In the genomic region with DNA sequence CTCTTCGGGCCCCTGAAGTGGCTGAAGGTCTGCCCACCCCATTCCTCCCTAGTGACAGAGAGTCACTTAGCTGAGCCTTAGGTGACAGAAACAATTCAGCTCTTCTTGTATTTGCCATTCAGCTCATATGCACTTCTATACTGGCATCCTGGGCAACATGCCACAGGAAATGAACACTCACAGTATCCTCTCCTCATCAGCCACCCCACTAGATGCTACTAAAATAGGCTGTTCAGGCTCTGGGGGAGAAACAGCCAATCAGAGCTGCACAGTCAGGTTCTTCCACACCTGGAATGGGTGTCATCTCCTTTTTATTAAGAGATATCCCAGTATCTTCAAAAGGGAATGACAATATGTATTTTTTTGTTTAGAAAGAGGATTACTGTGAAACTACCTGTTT, we compare ENCODE assay signal across 3 cellular contexts.
TF ChIP-seq lines count a peak whose summit lies in the region.

No MANE protein-coding gene starts in this region.

TF ChIP-seq in SK-N-SH, 30 proteins besides CTCF, POLR2A, EP300 and RAD21 (continues in another document):
- TF ChIP-seq TCF12 (IDR thresholded peaks at IDR 0.05) (no peak), FOSL2 (IDR thresholded peaks at IDR 0.05; ENCODE audit: borderline replicate concordance, low read depth) (no peak), MXI1 (IDR thresholded peaks at IDR 0.05; ENCODE audit: low read depth, low read length) (no peak), NRF1 (IDR thresholded peaks at IDR 0.05; ENCODE audit: low read depth, low read length) (no peak), PBX3 (IDR thresholded peaks at IDR 0.05) (no peak), RCOR1 (IDR thresholded peaks at IDR 0.05; ENCODE audit: low read length) (no peak), CHD2 (IDR thresholded peaks at IDR 0.05; ENCODE audit: low read length, partially characterized antibody) (no peak), GABPA (IDR thresholded peaks at IDR 0.05; ENCODE audit: low read depth) (no peak)
- TF ChIP-seq, protein P1, sequence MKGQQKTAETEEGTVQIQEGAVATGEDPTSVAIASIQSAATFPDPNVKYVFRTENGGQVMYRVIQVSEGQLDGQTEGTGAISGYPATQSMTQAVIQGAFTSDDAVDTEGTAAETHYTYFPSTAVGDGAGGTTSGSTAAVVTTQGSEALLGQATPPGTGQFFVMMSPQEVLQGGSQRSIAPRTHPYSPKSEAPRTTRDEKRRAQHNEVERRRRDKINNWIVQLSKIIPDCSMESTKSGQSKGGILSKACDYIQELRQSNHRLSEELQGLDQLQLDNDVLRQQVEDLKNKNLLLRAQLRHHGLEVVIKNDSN (IDR thresholded peaks at IDR 0.05; ENCODE audit: borderline replicate concordance, low read depth): no peak
- TF ChIP-seq, protein P2, sequence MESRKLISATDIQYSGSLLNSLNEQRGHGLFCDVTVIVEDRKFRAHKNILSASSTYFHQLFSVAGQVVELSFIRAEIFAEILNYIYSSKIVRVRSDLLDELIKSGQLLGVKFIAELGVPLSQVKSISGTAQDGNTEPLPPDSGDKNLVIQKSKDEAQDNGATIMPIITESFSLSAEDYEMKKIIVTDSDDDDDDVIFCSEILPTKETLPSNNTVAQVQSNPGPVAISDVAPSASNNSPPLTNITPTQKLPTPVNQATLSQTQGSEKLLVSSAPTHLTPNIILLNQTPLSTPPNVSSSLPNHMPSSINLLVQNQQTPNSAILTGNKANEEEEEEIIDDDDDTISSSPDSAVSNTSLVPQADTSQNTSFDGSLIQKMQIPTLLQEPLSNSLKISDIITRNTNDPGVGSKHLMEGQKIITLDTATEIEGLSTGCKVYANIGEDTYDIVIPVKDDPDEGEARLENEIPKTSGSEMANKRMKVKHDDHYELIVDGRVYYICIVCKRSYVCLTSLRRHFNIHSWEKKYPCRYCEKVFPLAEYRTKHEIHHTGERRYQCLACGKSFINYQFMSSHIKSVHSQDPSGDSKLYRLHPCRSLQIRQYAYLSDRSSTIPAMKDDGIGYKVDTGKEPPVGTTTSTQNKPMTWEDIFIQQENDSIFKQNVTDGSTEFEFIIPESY (IDR thresholded peaks at IDR 0.05; ENCODE audit: borderline replicate concordance, low read depth): no peak

TF ChIP-seq in SK-N-SH treated with all-trans-retinoic acid at 6 μM for 48 hours, 23 proteins besides CTCF, POLR2A, EP300 and RAD21:
- TF ChIP-seq BACH2 (CRISPR knock-in tag; IDR thresholded peaks at IDR 0.05; ENCODE audit: borderline replicate concordance): no peak
- no peak for TF ChIP-seq ZFP3 (CRISPR knock-in tag; IDR thresholded peaks at IDR 0.05)
- TF ChIP-seq, protein P3, sequence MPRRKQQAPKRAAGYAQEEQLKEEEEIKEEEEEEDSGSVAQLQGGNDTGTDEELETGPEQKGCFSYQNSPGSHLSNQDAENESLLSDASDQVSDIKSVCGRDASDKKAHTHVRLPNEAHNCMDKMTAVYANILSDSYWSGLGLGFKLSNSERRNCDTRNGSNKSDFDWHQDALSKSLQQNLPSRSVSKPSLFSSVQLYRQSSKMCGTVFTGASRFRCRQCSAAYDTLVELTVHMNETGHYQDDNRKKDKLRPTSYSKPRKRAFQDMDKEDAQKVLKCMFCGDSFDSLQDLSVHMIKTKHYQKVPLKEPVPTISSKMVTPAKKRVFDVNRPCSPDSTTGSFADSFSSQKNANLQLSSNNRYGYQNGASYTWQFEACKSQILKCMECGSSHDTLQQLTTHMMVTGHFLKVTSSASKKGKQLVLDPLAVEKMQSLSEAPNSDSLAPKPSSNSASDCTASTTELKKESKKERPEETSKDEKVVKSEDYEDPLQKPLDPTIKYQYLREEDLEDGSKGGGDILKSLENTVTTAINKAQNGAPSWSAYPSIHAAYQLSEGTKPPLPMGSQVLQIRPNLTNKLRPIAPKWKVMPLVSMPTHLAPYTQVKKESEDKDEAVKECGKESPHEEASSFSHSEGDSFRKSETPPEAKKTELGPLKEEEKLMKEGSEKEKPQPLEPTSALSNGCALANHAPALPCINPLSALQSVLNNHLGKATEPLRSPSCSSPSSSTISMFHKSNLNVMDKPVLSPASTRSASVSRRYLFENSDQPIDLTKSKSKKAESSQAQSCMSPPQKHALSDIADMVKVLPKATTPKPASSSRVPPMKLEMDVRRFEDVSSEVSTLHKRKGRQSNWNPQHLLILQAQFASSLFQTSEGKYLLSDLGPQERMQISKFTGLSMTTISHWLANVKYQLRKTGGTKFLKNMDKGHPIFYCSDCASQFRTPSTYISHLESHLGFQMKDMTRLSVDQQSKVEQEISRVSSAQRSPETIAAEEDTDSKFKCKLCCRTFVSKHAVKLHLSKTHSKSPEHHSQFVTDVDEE (CRISPR knock-in tag; IDR thresholded peaks at IDR 0.05): no peak
- TF ChIP-seq ISL1 (CRISPR knock-in tag; IDR thresholded peaks at IDR 0.05): no peak
- TF ChIP-seq, protein P4, sequence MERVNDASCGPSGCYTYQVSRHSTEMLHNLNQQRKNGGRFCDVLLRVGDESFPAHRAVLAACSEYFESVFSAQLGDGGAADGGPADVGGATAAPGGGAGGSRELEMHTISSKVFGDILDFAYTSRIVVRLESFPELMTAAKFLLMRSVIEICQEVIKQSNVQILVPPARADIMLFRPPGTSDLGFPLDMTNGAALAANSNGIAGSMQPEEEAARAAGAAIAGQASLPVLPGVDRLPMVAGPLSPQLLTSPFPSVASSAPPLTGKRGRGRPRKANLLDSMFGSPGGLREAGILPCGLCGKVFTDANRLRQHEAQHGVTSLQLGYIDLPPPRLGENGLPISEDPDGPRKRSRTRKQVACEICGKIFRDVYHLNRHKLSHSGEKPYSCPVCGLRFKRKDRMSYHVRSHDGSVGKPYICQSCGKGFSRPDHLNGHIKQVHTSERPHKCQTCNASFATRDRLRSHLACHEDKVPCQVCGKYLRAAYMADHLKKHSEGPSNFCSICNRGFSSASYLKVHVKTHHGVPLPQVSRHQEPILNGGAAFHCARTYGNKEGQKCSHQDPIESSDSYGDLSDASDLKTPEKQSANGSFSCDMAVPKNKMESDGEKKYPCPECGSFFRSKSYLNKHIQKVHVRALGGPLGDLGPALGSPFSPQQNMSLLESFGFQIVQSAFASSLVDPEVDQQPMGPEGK (CRISPR knock-in tag; IDR thresholded peaks at IDR 0.05; ENCODE audit: borderline replicate concordance): no peak
- no peak for TF ChIP-seq ZC3H10 (CRISPR knock-in tag; IDR thresholded peaks at IDR 0.05)
- TF ChIP-seq GLIS3 (CRISPR knock-in tag; IDR thresholded peaks at IDR 0.05): no peak

TF ChIP-seq in K562, 482 proteins besides CTCF, POLR2A, EP300 and RAD21:
- TF ChIP-seq NFIX (CRISPR knock-in tag; IDR thresholded peaks at IDR 0.05; ENCODE audit: low read depth) (no peak), NR0B1 (IDR thresholded peaks at IDR 0.05; ENCODE audit: partially characterized antibody) (no peak), ZFX (CRISPR knock-in tag; IDR thresholded peaks at IDR 0.05) (peak; percentile 23; the same call in 1 of the 2 replicates), CBFB (CRISPR knock-in tag; IDR thresholded peaks at IDR 0.05) (no peak), NFXL1 (CRISPR knock-in tag; IDR thresholded peaks at IDR 0.05) (no peak), EWSR1 (IDR thresholded peaks at IDR 0.05; ENCODE audit: borderline replicate concordance, low read depth, partially characterized antibody) (no peak)
TF ChIP-seq in K562: peak in this region for 1.
